Comparison of ENCODE assay signal across 15 cellular contexts in genomic region chr3:53650928-53651654, GRCh38.
DNase-seq lines count a peak whose midpoint lies in the region; ATAC-seq and TF ChIP-seq lines count a peak whose summit lies in the region.
"Had no signal": no experiment of that assay in that cellular context is flagged by ENCODE, and none has a peak within 500 bp of the region (broad histone marks: within the 10 kb centered on the region; RNA-seq: fewer than 3 reads in every experiment).

No MANE protein-coding gene starts in this region.

- H3K27me3 Mint-ChIP-seq in endothelial cell (ENCODE audit: unreplicated experiment): peaks cover 3% of the 10 kb centered on the region
- peaks cover 16% of the 10 kb centered on the region for H3K27me3 Mint-ChIP-seq in activated CD4-positive, alpha-beta T cell treated with anti-CD3 and anti-CD28 coated beads, Interleukin-2, amount 10 ng/mL, durations not matched to agents 24 days and 14 days

- H3K27ac Mint-ChIP-seq in endothelial cell (ENCODE audit: unreplicated experiment): peak overlapping the region; percentile 84
- no peak overlapping the region for H3K27ac Mint-ChIP-seq in activated CD4-positive, alpha-beta T cell treated with anti-CD3 and anti-CD28 coated beads, Interleukin-2, amount 10 ng/mL, durations not matched to agents 24 days and 14 days
- H3K27ac Mint-ChIP-seq: CD4-positive, alpha-beta T cell; GM23338; IgD-negative memory B cell had no signal

- H3K27me3 ChIP-seq in OCI-LY3 (ENCODE audit: low read depth, low read length): no peaks in the 10 kb centered on the region
- no peaks in the 10 kb centered on the region for H3K27me3 ChIP-seq in uterus

- peak overlapping the region; percentile 61 for H3K9ac ChIP-seq in OCI-LY3 (ENCODE audit: low read length)

- peak overlapping the region; percentile 83 for H3K27ac ChIP-seq in OCI-LY3 (ENCODE audit: low read length)
- peak overlapping the region; percentile 39 to 72 for H3K27ac ChIP-seq in uterus
- H3K27ac ChIP-seq: C4-2B had no signal

- peak overlapping the region; percentile 64 for H3K4me3 ChIP-seq in OCI-LY3 (ENCODE audit: low read length)
- no peak overlapping the region for H3K4me3 ChIP-seq in uterus
- H3K4me3 ChIP-seq: GM23338 had no signal

- peaks cover 38% of the 10 kb centered on the region for H3K4me1 Mint-ChIP-seq in endothelial cell (ENCODE audit: unreplicated experiment)
- H3K4me1 Mint-ChIP-seq in activated CD4-positive, alpha-beta T cell treated with anti-CD3 and anti-CD28 coated beads, Interleukin-2, amount 10 ng/mL, durations not matched to agents 24 days and 14 days: peaks cover 2% of the 10 kb centered on the region
- H3K4me1 Mint-ChIP-seq: GM23338 had no signal

- H3K36me3 ChIP-seq in OCI-LY3 (replicated peaks; ENCODE audit: low read depth, low read length) (peaks cover 12% of the 10 kb centered on the region), uterus (no peaks in the 10 kb centered on the region)

- H3K79me2 ChIP-seq in OCI-LY3 (ENCODE audit: low read length): no peaks in the 10 kb centered on the region

- no peaks in the 10 kb centered on the region for H3K9me3 Mint-ChIP-seq in endothelial cell (ENCODE audit: unreplicated experiment)
- peaks cover 23% of the 10 kb centered on the region for H3K9me3 Mint-ChIP-seq in activated CD4-positive, alpha-beta T cell treated with anti-CD3 and anti-CD28 coated beads, Interleukin-2, amount 10 ng/mL, durations not matched to agents 24 days and 14 days

- H3K4me3 Mint-ChIP-seq in endothelial cell (ENCODE audit: unreplicated experiment): peak overlapping the region; percentile 19
- H3K4me3 Mint-ChIP-seq in activated CD4-positive, alpha-beta T cell treated with anti-CD3 and anti-CD28 coated beads, Interleukin-2, amount 10 ng/mL, durations not matched to agents 24 days and 14 days: no peak overlapping the region
- H3K4me3 Mint-ChIP-seq: CD4-positive, alpha-beta T cell; GM23338 had no signal

- intact Hi-C loops in uterus (cut with DNase I; ENCODE audit: low total_unique reads): no loop called here
- intact Hi-C loops in activated CD4-positive, alpha-beta T cell treated with anti-CD3 and anti-CD28 coated beads, Interleukin-2, amount 10 ng/mL, durations not matched to agents 24 days and 14 days (cut with micrococcal nuclease): no loop called here

- H4K20me1 ChIP-seq in OCI-LY3 (ENCODE audit: insufficient read depth, low read length): no peaks in the 10 kb centered on the region

- TF ChIP-seq CTCF in OCI-LY3 (IDR thresholded peaks at IDR 0.05; ENCODE audit: low read depth, low read length): no peak
- no peak for TF ChIP-seq CTCF in endothelial cell (IDR thresholded peaks at IDR 0.05; ENCODE audit: unreplicated experiment)
- TF ChIP-seq CTCF in uterus (IDR thresholded peaks at IDR 0.05): no peak

- H3K4me1 ChIP-seq in OCI-LY3 (ENCODE audit: low read length): peaks cover 57% of the 10 kb centered on the region
- H3K4me1 ChIP-seq in uterus: no peaks in the 10 kb centered on the region
- H3K4me1 ChIP-seq: Caco-2 had no signal

- no peak overlapping the region for H2AFZ ChIP-seq in OCI-LY3 (ENCODE audit: low read depth, low read length)
- H2AFZ ChIP-seq: GM23338 had no signal

- DNase-seq in endothelial cell (ENCODE audit: low spot score) (no peak), uterus (no peak), HuH-7.5 (ENCODE audit: low spot score) (no peak)
- no peak for DNase-seq in activated CD4-positive, alpha-beta T cell treated with anti-CD3 and anti-CD28 coated beads, Interleukin-2, amount 10 ng/mL, durations not matched to agents 24 days and 14 days
- DNase-seq: AML-193; Caco-2; CD4-positive, alpha-beta T cell; HCEC 1CT; KBM-7 had no signal

- H3K4me2 ChIP-seq in OCI-LY3 (ENCODE audit: low read length): peak overlapping the region; percentile 81
- H3K4me2 ChIP-seq: GM23338 had no signal

- peaks cover 5% of the 10 kb centered on the region for H3K36me3 Mint-ChIP-seq in endothelial cell (ENCODE audit: low read depth, unreplicated experiment)
- H3K36me3 Mint-ChIP-seq in activated CD4-positive, alpha-beta T cell treated with anti-CD3 and anti-CD28 coated beads, Interleukin-2, amount 10 ng/mL, durations not matched to agents 24 days and 14 days (ENCODE audit: low read depth): no peaks in the 10 kb centered on the region
- H3K36me3 Mint-ChIP-seq: IgD-negative memory B cell had no signal

- ATAC-seq in GM18868 (IDR thresholded peaks at IDR 0.05; ENCODE audit: unreplicated experiment): peak; percentile 38
- no peak for ATAC-seq in HG02870 (IDR thresholded peaks at IDR 0.05; ENCODE audit: unreplicated experiment)
- ATAC-seq: GM23338 had no signal

- TF ChIP-seq POLR2A in uterus (IDR thresholded peaks at IDR 0.05): no peak

- H3K9me3 ChIP-seq in OCI-LY3 (ENCODE audit: insufficient read depth, low read length) (peaks cover 31% of the 10 kb centered on the region; the same call in 1 of the 2 replicates), uterus (no peaks in the 10 kb centered on the region)
